Comparison of ENCODE assay signal across 8 cellular contexts in the genomic region with DNA sequence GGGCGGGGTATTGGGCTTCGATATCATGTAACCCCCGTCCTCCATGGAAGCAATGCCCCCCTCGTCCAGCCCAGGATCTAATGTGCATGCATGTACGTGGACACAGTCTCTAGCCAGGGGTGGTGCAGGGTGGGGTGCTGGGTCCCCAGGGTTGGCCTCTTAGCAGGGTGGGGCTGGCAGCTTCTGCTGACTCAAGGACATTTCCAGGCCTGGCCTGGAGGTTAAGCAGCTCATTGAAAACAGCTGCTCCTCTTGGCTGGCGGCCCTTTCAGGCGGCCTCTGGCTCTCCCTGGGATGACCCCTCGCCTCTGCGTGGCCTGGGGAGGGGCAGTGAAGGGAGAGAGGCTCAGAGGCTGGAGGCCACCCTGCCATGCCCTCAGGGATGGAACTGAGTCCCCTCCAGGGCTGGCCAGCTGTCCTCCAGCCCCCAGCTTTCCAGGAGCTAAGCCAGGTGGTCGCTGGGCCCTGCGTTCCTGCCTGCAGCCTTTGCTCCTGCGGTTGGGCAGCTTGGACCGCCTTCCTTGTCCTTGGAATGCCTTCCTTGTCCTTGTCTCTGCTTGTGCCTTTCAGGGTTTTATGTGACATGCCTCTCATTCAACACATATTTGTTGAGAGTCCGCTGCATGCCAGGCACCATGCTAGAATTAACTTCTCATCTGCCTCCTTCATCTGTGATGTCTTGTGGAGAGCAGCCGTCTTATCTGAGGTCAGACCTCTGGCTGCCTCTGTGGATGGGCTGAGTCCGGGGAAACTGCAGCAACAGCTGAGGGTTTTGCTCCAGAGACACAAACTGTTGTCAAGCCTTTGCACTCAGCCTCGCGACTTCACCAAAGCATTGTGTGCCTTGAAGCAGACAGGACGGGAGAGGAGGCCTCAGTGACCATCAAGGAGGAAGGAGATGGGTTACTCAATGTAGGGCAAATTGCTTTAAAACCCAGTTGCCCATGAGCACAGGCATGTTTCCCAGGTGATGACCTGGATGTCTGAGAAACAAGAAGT. TPM values are rescaled to one million over a fixed set of nuclear protein-coding genes. Genes with fewer than 3 reads are reported as not detected.
A peak's percentile ranks its signal among the peaks of the same experiment; 100 is the strongest.
DNase-seq lines count a peak whose midpoint lies in the region; ATAC-seq lines count a peak whose summit lies in the region.

No MANE protein-coding gene starts in this region.

- H3K4me3 ChIP-seq in iPS-20b (ENCODE audit: low read length) = no peak overlapping the region
- H3K4me3 ChIP-seq in subcutaneous abdominal adipose tissue (ENCODE audit: low read depth in 1 of 5, low read length in 5 of 5) = peak overlapping the region; percentile 53 to 63 (median 55)

- CTCF ChIA-PET in activated CD8-positive, alpha-beta T cell treated with anti-CD3 and anti-CD28 coated beads, Interleukin-2, amount 10 ng/mL, durations not matched to agents 7 days and 5 days (lab: Charles Lee) = no interaction called here

- no peak overlapping the region for H3K27ac ChIP-seq in iPS-20b (ENCODE audit: low read length)
- peak overlapping the region; percentile 60 for H3K27ac ChIP-seq in subcutaneous abdominal adipose tissue (ENCODE audit: low read depth, low read length)

- H3K27me3 ChIP-seq in iPS-20b (ENCODE audit: insufficient read depth, low read length) = peaks cover 11% of the 10 kb centered on the region; the same call in 1 of the 2 replicates
- no peaks in the 10 kb centered on the region for H3K27me3 ChIP-seq in subcutaneous abdominal adipose tissue (ENCODE audit: control insufficient read depth in 5 of 5, insufficient read depth in 4 of 5, low read length in 5 of 5)

- H3K9ac ChIP-seq in iPS-20b (ENCODE audit: low read depth, low read length) = peak overlapping the region; percentile 22; the same call in 1 of the 2 replicates
- H3K9ac ChIP-seq in subcutaneous abdominal adipose tissue (ENCODE audit: low read length in 5 of 5) = peak overlapping the region in 1 of 5 donors; percentile 35

- intact Hi-C loops in activated CD4-positive, alpha-beta T cell treated with anti-CD3 and anti-CD28 coated beads, Interleukin-2, amount 10 ng/mL, durations not matched to agents 24 days and 14 days (cut with micrococcal nuclease) = loop anchor here (1.0 kb wide), 3 partner anchors 26 to 311 kb away; no protein-coding TSS in a partner anchor

- peaks cover 20% of the 10 kb centered on the region for H3K4me1 Mint-ChIP-seq in activated CD4-positive, alpha-beta T cell treated with anti-CD3 and anti-CD28 coated beads, Interleukin-2, amount 10 ng/mL, durations not matched to agents 24 days and 14 days
- H3K4me1 Mint-ChIP-seq in activated CD8-positive, alpha-beta T cell treated with anti-CD3 and anti-CD28 coated beads, Interleukin-2, amount 10 ng/mL, durations not matched to agents 7 days and 5 days (ENCODE audit: low read depth) = peaks cover 25% of the 10 kb centered on the region

- no peak for DNase-seq in activated CD4-positive, alpha-beta T cell treated with anti-CD3 and anti-CD28 coated beads, Interleukin-2, amount 10 ng/mL, durations not matched to agents 24 days and 14 days
- no peak for DNase-seq in activated CD4-positive, alpha-beta T cell treated with anti-CD3 and anti-CD28 coated beads for 1 hour
- DNase-seq in activated CD8-positive, alpha-beta T cell treated with anti-CD3 and anti-CD28 coated beads, Interleukin-2, amount 10 ng/mL, durations not matched to agents 7 days and 5 days = no peak
- DNase-seq in NCI-H2227 treated with DMSO at 0.1 percent for 48 hours (lab: John Stamatoyannopoulos, UW) = no peak

- no peaks in the 10 kb centered on the region for H3K36me3 ChIP-seq in iPS-20b (ENCODE audit: insufficient read depth, low read depth, low read length)
- H3K36me3 ChIP-seq in subcutaneous abdominal adipose tissue (ENCODE audit: control insufficient read depth in 5 of 5, insufficient read depth in 5 of 5, low read length in 5 of 5) = no peaks in the 10 kb centered on the region

- no peak for ATAC-seq in activated CD8-positive, alpha-beta T cell treated with anti-CD3 and anti-CD28 coated beads, Interleukin-2, amount 10 ng/mL, durations not matched to agents 7 days and 5 days
- ATAC-seq in GM18498 (IDR thresholded peaks at IDR 0.05; ENCODE audit: unreplicated experiment) (no peak), HG02885 (IDR thresholded peaks at IDR 0.05; ENCODE audit: poor library complexity, unreplicated experiment) (no peak)

- peaks cover 69% of the 10 kb centered on the region for H3K27me3 Mint-ChIP-seq in activated CD4-positive, alpha-beta T cell treated with anti-CD3 and anti-CD28 coated beads, Interleukin-2, amount 10 ng/mL, durations not matched to agents 24 days and 14 days
- peaks cover 45% of the 10 kb centered on the region for H3K27me3 Mint-ChIP-seq in activated CD8-positive, alpha-beta T cell treated with anti-CD3 and anti-CD28 coated beads, Interleukin-2, amount 10 ng/mL, durations not matched to agents 7 days and 5 days (ENCODE audit: low read depth)

- peak overlapping the region; percentile 84 for H3K4me3 Mint-ChIP-seq in activated CD4-positive, alpha-beta T cell treated with anti-CD3 and anti-CD28 coated beads, Interleukin-2, amount 10 ng/mL, durations not matched to agents 24 days and 14 days
- H3K4me3 Mint-ChIP-seq in activated CD8-positive, alpha-beta T cell treated with anti-CD3 and anti-CD28 coated beads, Interleukin-2, amount 10 ng/mL, durations not matched to agents 7 days and 5 days = peak overlapping the region; percentile 73

- H3K9me3 Mint-ChIP-seq in activated CD4-positive, alpha-beta T cell treated with anti-CD3 and anti-CD28 coated beads, Interleukin-2, amount 10 ng/mL, durations not matched to agents 24 days and 14 days = no peaks in the 10 kb centered on the region
- no peaks in the 10 kb centered on the region for H3K9me3 Mint-ChIP-seq in activated CD8-positive, alpha-beta T cell treated with anti-CD3 and anti-CD28 coated beads, Interleukin-2, amount 10 ng/mL, durations not matched to agents 7 days and 5 days (ENCODE audit: insufficient read depth)

- H3K27ac Mint-ChIP-seq in activated CD4-positive, alpha-beta T cell treated with anti-CD3 and anti-CD28 coated beads, Interleukin-2, amount 10 ng/mL, durations not matched to agents 24 days and 14 days = peak overlapping the region; percentile 27
- peak overlapping the region; percentile 60 for H3K27ac Mint-ChIP-seq in activated CD8-positive, alpha-beta T cell treated with anti-CD3 and anti-CD28 coated beads, Interleukin-2, amount 10 ng/mL, durations not matched to agents 7 days and 5 days

- no peaks in the 10 kb centered on the region for H3K36me3 Mint-ChIP-seq in activated CD4-positive, alpha-beta T cell treated with anti-CD3 and anti-CD28 coated beads, Interleukin-2, amount 10 ng/mL, durations not matched to agents 24 days and 14 days (ENCODE audit: low read depth)
- no peaks in the 10 kb centered on the region for H3K36me3 Mint-ChIP-seq in activated CD8-positive, alpha-beta T cell treated with anti-CD3 and anti-CD28 coated beads, Interleukin-2, amount 10 ng/mL, durations not matched to agents 7 days and 5 days (ENCODE audit: low read depth)

- no peaks in the 10 kb centered on the region; the same call in 1 of the 2 replicates for H3K9me3 ChIP-seq in iPS-20b (ENCODE audit: insufficient read depth, low read depth, low read length)
- no peaks in the 10 kb centered on the region for H3K9me3 ChIP-seq in subcutaneous abdominal adipose tissue (ENCODE audit: control insufficient read depth in 5 of 5, low read length in 5 of 5)

- H3K4me1 ChIP-seq in iPS-20b (ENCODE audit: insufficient read depth, low read length) (peaks cover 6% of the 10 kb centered on the region), subcutaneous abdominal adipose tissue (ENCODE audit: control insufficient read depth in 5 of 5, insufficient read depth in 5 of 5, low read length in 5 of 5) (peaks cover 12 to 44% (median 37%) of the 10 kb centered on the region in 5 donors)

- POLR2A ChIA-PET in activated CD8-positive, alpha-beta T cell treated with anti-CD3 and anti-CD28 coated beads, Interleukin-2, amount 10 ng/mL, durations not matched to agents 7 days and 5 days (lab: Charles Lee) = interaction anchor here (1.0 kb wide), 1 partner anchor 52 kb away, joined by 3 read pairs; no protein-coding TSS in a partner anchor

RNA-seq across cellular contexts. Expression of gene MRC2, which starts 26.7 kb away (rescaled TPM):
- total RNA-seq in activated CD4-positive, alpha-beta T cell treated with anti-CD3 and anti-CD28 coated beads, Interleukin-2, amount 10 ng/mL, durations not matched to agents 24 days and 14 days = 2.4 and 2.9 TPM in 2 replicates
- total RNA-seq in activated CD8-positive, alpha-beta T cell treated with anti-CD3 and anti-CD28 coated beads, Interleukin-2, amount 10 ng/mL, durations not matched to agents 7 days and 5 days = 1 to 10 TPM; 1.7 to 2.3 TPM
